In the genomic region with DNA sequence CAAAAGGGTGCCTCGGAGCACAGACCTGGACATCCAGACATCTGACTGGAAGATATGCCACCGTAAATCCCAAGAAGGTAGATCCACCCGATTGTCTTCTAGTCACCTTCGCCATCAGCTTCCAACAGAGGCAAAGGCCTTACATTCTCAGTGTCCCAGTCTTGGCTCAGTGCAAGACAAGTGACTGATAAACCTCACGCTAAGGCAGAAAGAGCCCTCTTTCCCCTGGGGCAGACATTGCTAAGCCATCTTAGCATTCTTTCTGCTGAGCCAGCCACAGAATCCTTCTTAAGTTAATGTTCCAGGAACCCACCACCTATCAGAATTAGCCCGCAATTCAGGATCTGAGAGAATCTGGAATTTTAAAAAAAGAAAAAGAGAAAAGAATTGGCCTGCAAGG, we compare ENCODE assay signal across 22 cellular contexts. TPM values are rescaled to one million over a fixed set of nuclear protein-coding genes. Genes with fewer than 3 reads are reported as not detected.
"Had no signal": no experiment of that assay in that cellular context is flagged by ENCODE, and none has a peak within 500 bp of the region (broad histone marks: within the 10 kb centered on the region; RNA-seq: fewer than 3 reads in every experiment).

No MANE protein-coding gene starts in this region.

- H3K27me3 ChIP-seq: foreskin keratinocyte, hepatocyte, right lobe of liver had no signal

- H3K79me2 ChIP-seq: parathyroid adenoma had no signal

- ATAC-seq: foreskin keratinocyte; left colon; left ventricle myocardium superior; psoas muscle; right lobe of liver; stimulated activated memory B cell treated with anti-CD40 and anti-IgM and Interleukin-4, amounts not matched to agents 10 μg/mL and 1 μg/mL and 100 μg/mL, for 72 hours had no signal

- H3K4me2 ChIP-seq: hepatocyte had no signal

- H3K27ac ChIP-seq: foreskin keratinocyte, hepatocyte, parathyroid adenoma, psoas muscle, right lobe of liver, tibial artery had no signal

- H3K27ac Mint-ChIP-seq: naive B cell; nephron; stimulated activated memory B cell treated with anti-CD40 and anti-IgM and Interleukin-4, amounts not matched to agents 10 μg/mL and 1 μg/mL and 100 μg/mL, for 72 hours had no signal

- H3K4me1 ChIP-seq: foreskin keratinocyte, psoas muscle had no signal

- DNase-seq: erythroblast; foreskin keratinocyte; head of caudate nucleus; left colon; left ventricle myocardium superior; mesenchymal stem cell; naive B cell; occipital lobe; psoas muscle; retina; right lobe of liver; stimulated activated CD4-positive, alpha-beta T cell treated with anti-CD3 and anti-CD28 coated beads, Interleukin-4, amount 100 ng/mL, for 1 hour; stimulated activated CD8-positive, alpha-beta memory T cell treated with anti-CD3 and anti-CD28 coated beads, Interleukin-4, amount 100 ng/mL, for 48 hours; tibial artery had no signal

- H3K9ac ChIP-seq: parathyroid adenoma had no signal

- H3K4me3 ChIP-seq: hepatocyte, lung, psoas muscle, right lobe of liver, tibial artery had no signal

- H3K36me3 Mint-ChIP-seq: naive B cell; stimulated activated memory B cell treated with anti-CD40 and anti-IgM and Interleukin-4, amounts not matched to agents 10 μg/mL and 1 μg/mL and 100 μg/mL, for 72 hours had no signal

- H3K9me3 Mint-ChIP-seq: naive B cell; nephron; stimulated activated memory B cell treated with anti-CD40 and anti-IgM and Interleukin-4, amounts not matched to agents 10 μg/mL and 1 μg/mL and 100 μg/mL, for 72 hours; stimulated activated naive CD8-positive, alpha-beta T cell treated with anti-CD3 and anti-CD28 coated beads, Interleukin-15, Interleukin-2, amounts not matched to agents 100 ng/mL and 50 ng/mL, for 24 hours had no signal

- H3K4me3 Mint-ChIP-seq: naive B cell; nephron; stimulated activated memory B cell treated with anti-CD40 and anti-IgM and Interleukin-4, amounts not matched to agents 10 μg/mL and 1 μg/mL and 100 μg/mL, for 72 hours; stimulated activated naive CD8-positive, alpha-beta T cell treated with anti-CD3 and anti-CD28 coated beads, Interleukin-15, Interleukin-2, amounts not matched to agents 100 ng/mL and 50 ng/mL, for 24 hours had no signal

- H3K36me3 ChIP-seq: right lobe of liver, tibial artery had no signal

RNA-seq across cellular contexts. Expression of a gene that starts 4.3 kb away (rescaled TPM):
- total RNA-seq: endothelial cell of umbilical vein, occipital lobe, psoas muscle, temporal lobe had no signal
